Comparison of ENCODE assay signal across 17 cellular contexts in the genomic region with DNA sequence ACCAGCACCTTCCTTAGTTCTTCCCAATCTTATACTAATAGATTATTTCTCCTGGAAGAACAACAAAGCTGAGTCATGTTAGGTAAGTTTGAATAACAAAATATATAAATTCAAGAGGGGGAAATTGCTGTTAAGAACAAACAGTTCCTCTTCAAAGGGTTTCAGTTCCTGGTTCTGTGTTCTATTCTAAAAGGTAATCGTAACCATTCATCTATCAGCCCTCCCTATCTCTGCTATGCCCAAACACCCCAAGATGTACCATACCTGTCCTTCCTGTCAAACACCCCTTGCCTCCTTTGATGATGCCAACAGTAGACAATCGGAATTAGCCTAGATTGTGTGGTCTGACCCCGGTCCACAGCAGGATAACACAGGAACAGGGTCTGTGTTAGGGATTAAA. TPM values are rescaled to one million over a fixed set of nuclear protein-coding genes. Genes with fewer than 3 reads are reported as not detected.
A peak's percentile ranks its signal among the peaks of the same experiment; 100 is the strongest.
DNase-seq lines count a peak whose midpoint lies in the region; ATAC-seq, FAIRE-seq and TF ChIP-seq lines count a peak whose summit lies in the region.
"Had no signal": no experiment of that assay in that cellular context is flagged by ENCODE, and none has a peak within 500 bp of the region (broad histone marks: within the 10 kb centered on the region; RNA-seq: fewer than 3 reads in every experiment).

No MANE protein-coding gene starts in this region.

- ATAC-seq in GM18519 (IDR thresholded peaks at IDR 0.05; ENCODE audit: low FRiP score, unreplicated experiment), result peak; percentile 58
- ATAC-seq in HG02588 (IDR thresholded peaks at IDR 0.05; ENCODE audit: unreplicated experiment), result peak; percentile 53
- peak; percentile 41 for ATAC-seq in HG03442 (IDR thresholded peaks at IDR 0.05; ENCODE audit: unreplicated experiment)
- peak; percentile 55 for ATAC-seq in GM12878
- ATAC-seq: left cardiac atrium; stimulated activated naive CD8-positive, alpha-beta T cell treated with anti-CD3 and anti-CD28 coated beads, Interleukin-15, amount 100 ng/mL, for 72 hours had no signal

- H3K27ac ChIP-seq in GM12878 (ENCODE audit: control insufficient read depth, insufficient read depth) (no peak overlapping the region), uterus (no peak overlapping the region)
- H3K27ac ChIP-seq: spleen had no signal

- CTCF ChIA-PET in GM12878 (lab: Yijun Ruan, JAX), result interaction anchor here (0.9 to 6.6 kb wide), 6 partner anchors 10 to 67 kb away, joined by 3 to 54 read pairs (median 4); no protein-coding TSS in a partner anchor

- 2% methylated on average over 3 of the region's 3 CpGs for WGBS in GM12878 (ENCODE audit: insufficient coverage, insufficient replicate concordance, low lambda C conversion rate, missing lambda C conversion rate)

- no peak for FAIRE-seq in GM12878 (lab: Jason Lieb, UNC)
- FAIRE-seq: astrocyte, D721Med had no signal

- H3K36me3 ChIP-seq in GM12878 (ENCODE audit: control insufficient read depth in 2 of 2, insufficient read depth in 2 of 2, low read length in 1 of 2) (no peaks in the 10 kb centered on the region), uterus (no peaks in the 10 kb centered on the region)
- H3K36me3 ChIP-seq: spleen had no signal

- peaks cover 0 to 10% of the 10 kb centered on the region in 2 experiments for H3K27me3 ChIP-seq in GM12878 (replicated peaks in 1 of 2; ENCODE audit: control insufficient read depth in 2 of 2, insufficient read depth in 2 of 2, low read length in 1 of 2)
- no peaks in the 10 kb centered on the region for H3K27me3 ChIP-seq in uterus

- no peak overlapping the region for H2AFZ ChIP-seq in GM12878 (ENCODE audit: control insufficient read depth, low read depth, low read length)

- H3K4me1 ChIP-seq in GM12878 (ENCODE audit: control insufficient read depth, insufficient read depth, low read length) (no peaks in the 10 kb centered on the region), uterus (no peaks in the 10 kb centered on the region)

- no peaks in the 10 kb centered on the region for H3K79me2 ChIP-seq in GM12878 (ENCODE audit: control insufficient read depth, insufficient read depth, low read length)

- TF ChIP-seq RAD21 in GM12878 (IDR thresholded peaks at IDR 0.05; ENCODE audit: insufficient read depth, low read depth, low read length), result no peak

- RAD21 ChIA-PET in GM12878 (lab: Charles Lee; ENCODE audit: unreplicated experiment), result interaction anchor here (1.2 to 2.5 kb wide), 3 partner anchors 19 to 51 kb away, joined by 4 to 8 read pairs (median 5); no protein-coding TSS in a partner anchor

- TF ChIP-seq CTCF in GM12878 (IDR thresholded peaks at IDR 0.05 in 2 of 3, conservative IDR thresholded peaks at IDR 0.05 in 1 of 3; ENCODE audit: control insufficient read depth in 2 of 3, extremely low read depth in 1 of 3, insufficient read depth in 1 of 3, low read depth in 3 of 3, low read length in 3 of 3) (no peak), uterus (IDR thresholded peaks at IDR 0.05) (no peak)

- TF ChIP-seq EP300 in GM12878 (IDR thresholded peaks at IDR 0.05; ENCODE audit: borderline replicate concordance in 1 of 2, control insufficient read depth in 1 of 2, low read depth in 2 of 2, low read length in 2 of 2), result peak in 1 of 2 experiments; percentile 56; a peak in 1 of 4 replicates

- SMC1A ChIA-PET in GM12878 (lab: Charles Lee; ENCODE audit: uncharacterized antibody, unreplicated experiment), result interaction anchor here (1.1 to 2.0 kb wide), 4 partner anchors 9 to 44 kb away, joined by 3 to 10 read pairs (median 4); no protein-coding TSS in a partner anchor

- intact Hi-C loops in GM12878 (cut with micrococcal nuclease; ENCODE audit: unreplicated experiment) (no loop called here), uterus (cut with DNase I; ENCODE audit: low total_unique reads) (no loop called here)

- no peaks in the 10 kb centered on the region; the same call in 2 of the 3 replicates for H3K9me3 ChIP-seq in GM12878 (replicated peaks; ENCODE audit: control insufficient read depth, insufficient read depth, low read length)
- no peaks in the 10 kb centered on the region for H3K9me3 ChIP-seq in uterus
- H3K9me3 ChIP-seq: spleen had no signal

- TF ChIP-seq POLR2A in GM12878 (IDR thresholded peaks at IDR 0.05; ENCODE audit: low read depth, low read length) (no peak), uterus (IDR thresholded peaks at IDR 0.05) (no peak)

- DNase-seq in GM12878 (ENCODE audit: low read depth, low spot score) (no peak), activated gamma-delta T cell (lab: John Stamatoyannopoulos, UW) (no peak), inferior parietal cortex (ENCODE audit: extremely low spot score) (no peak), uterus (no peak), GM03348 (ENCODE audit: low spot score) (no peak)
- DNase-seq: activated effector memory CD4-positive, alpha-beta T cell treated with anti-CD3 and anti-CD28 coated beads, Interleukin-2, amount 50 U/mL, for 16 hours; cortex of kidney; left cardiac atrium; NCI-H2029; spleen; stimulated activated naive CD8-positive, alpha-beta T cell treated with anti-CD3 and anti-CD28 coated beads, Interleukin-15, amount 100 ng/mL, for 72 hours had no signal

- H3K9ac ChIP-seq in GM12878 (ENCODE audit: control insufficient read depth, insufficient read depth, low read length), result no peak overlapping the region

- H3K4me3 ChIP-seq in GM12878 (no peak overlapping the region), uterus (no peak overlapping the region)
- H3K4me3 ChIP-seq: spleen had no signal

- H3K4me2 ChIP-seq in GM12878 (ENCODE audit: control insufficient read depth, insufficient read depth), result no peak overlapping the region

- in situ Hi-C loops in GM12878 (cut with MboI), result no loop called here

- no peaks in the 10 kb centered on the region for H4K20me1 ChIP-seq in GM12878 (ENCODE audit: control insufficient read depth, insufficient read depth)

- no TSS peak for BruUV-seq in GM12878 (replicated peaks; lab: Mats Ljungman, UMichigan)

- POLR2A ChIA-PET in GM12878 (lab: Charles Lee), result no interaction called here

TF ChIP-seq in GM12878, 131 proteins besides CTCF, POLR2A, EP300 and RAD21:
- TF ChIP-seq MEF2B (IDR thresholded peaks at IDR 0.05; ENCODE audit: partially characterized antibody, poor library complexity, severe bottlenecking) (no peak), ZZZ3 (IDR thresholded peaks at IDR 0.05; ENCODE audit: control insufficient read depth, insufficient read length, low read depth) (no peak), ATF7 (IDR thresholded peaks at IDR 0.05; ENCODE audit: low read depth) (0 out of 2 replicates have a peak, but pooled peaks have one; percentile 11), SPI1 (IDR thresholded peaks at IDR 0.05; ENCODE audit: borderline replicate concordance, insufficient read depth, low read depth, low read length) (peak; percentile 86), NBN (IDR thresholded peaks at IDR 0.05) (0 out of 2 replicates have a peak, but pooled peaks have one; percentile 37), MTA2 (IDR thresholded peaks at IDR 0.05; ENCODE audit: low read depth) (0 out of 2 replicates have a peak, but pooled peaks have one; percentile 8), BACH1 (IDR thresholded peaks at IDR 0.05; ENCODE audit: borderline replicate concordance) (peak; percentile 66; the same call in 1 of the 2 replicates), IKZF1 (conservative IDR thresholded peaks at IDR 0.05) (peak; percentile 15; the same call in 1 of the 2 replicates), IKZF2 (IDR thresholded peaks at IDR 0.05) (peak; percentile 10 to 25; a peak in 1 of 4 replicates), DPF2 (IDR thresholded peaks at IDR 0.05) (0 out of 2 replicates have a peak, but pooled peaks have one; percentile 37)

RNA-seq across cellular contexts. Expression of a gene that starts 4.2 kb away (rescaled TPM):
- total RNA-seq in GM12878 (2013; cell fraction: nucleolus; rRNA removed), result 69.8 and 71.3 TPM in 2 replicates
- 0.87 and 1.2 TPM in 2 replicates for total RNA-seq in GM12878 (2014; rRNA removed)
- total RNA-seq in GM12878 (2014; rRNA removed; fragmentation: Illumina TruSeq; extraction: Trizol), result 1.1 and 1.5 TPM in 2 replicates
- 0.69 and 0.90 TPM in 2 replicates for total RNA-seq in GM12878 (2021)
- polyA plus RNA-seq in GM12878 (2011; ENCODE audit: low read depth), result not detected
- polyA plus RNA-seq in GM12878 (2011; rRNA removed), result 0.75 and 0.88 TPM in 2 replicates
- 0.25 and 0.39 TPM in 2 replicates for polyA plus RNA-seq in GM12878 (2011; cell fraction: cytosol; rRNA removed)
- polyA plus RNA-seq in GM12878 (2011; cell fraction: nucleus; rRNA removed), result 0.51 and 0.75 TPM in 2 replicates
- polyA plus RNA-seq in GM12878 (2012), result 0.06 TPM in 1 of 2 replicates, not detected in the other
- 0.87 and 0.94 TPM in 2 replicates for polyA plus RNA-seq in GM12878 (2014; fragmentation: Illumina TruSeq; extraction: Trizol)
- polyA plus RNA-seq in GM12878 (2014; fragmentation: Nextera tagmentation; extraction: Ambion mirVana), result under 1 TPM; 0.16 to 0.20 TPM
- polyA plus RNA-seq in GM12878 (2014; rRNA removed), result 0.15 and 0.72 TPM in 2 replicates
- under 1 TPM; 0.24 to 0.48 TPM for polyA plus RNA-seq in GM12878 (2016; fragmentation: Nextera tagmentation; extraction: Ambion mirVana)
- 1.0 and 1.4 TPM in 2 replicates for polyA minus RNA-seq in GM12878 (2011; rRNA and poly(A)+ RNA removed)
- 0.27 and 0.83 TPM in 2 replicates for polyA minus RNA-seq in GM12878 (2011; cell fraction: cytosol; rRNA and poly(A)+ RNA removed)
- polyA minus RNA-seq in GM12878 (2011; cell fraction: nucleus; rRNA and poly(A)+ RNA removed), result 1.8 and 2.4 TPM in 2 replicates
- 10 to 100 TPM; 18.8 to 45.4 (median 30.9) TPM for total RNA-seq in uterus
- total RNA-seq: HT-29 had no signal
